ENCODE assay signal across 27 cellular contexts in genomic region chr15:68643216-68643830, GRCh38.
DNase-seq lines count a peak whose midpoint lies in the region; ATAC-seq, FAIRE-seq and TF ChIP-seq lines count a peak whose summit lies in the region.
"Had no signal": no experiment of that assay in that cellular context is flagged by ENCODE, and none has a peak within 500 bp of the region (broad histone marks: within the 10 kb centered on the region; RNA-seq: fewer than 3 reads in every experiment).

No MANE protein-coding gene starts in this region.

- WGBS in sigmoid colon, 2 donors, result 87 to 95% methylated on average over 5 of the region's 5 CpGs
- 83 to 93% (median 89%) methylated on average over 5 of the region's 5 CpGs for WGBS in small intestine, 3 donors

- peaks cover 36% of the 10 kb centered on the region for H3K4me1 ChIP-seq in RWPE2 (ENCODE audit: insufficient read depth, poor library complexity, severe bottlenecking)
- H3K4me1 ChIP-seq in sigmoid colon, result peaks cover 0 to 8% (median 1%) of the 10 kb centered on the region in 4 donors
- no peaks in the 10 kb centered on the region for H3K4me1 ChIP-seq in small intestine (ENCODE audit: control insufficient read depth in 2 of 2, insufficient read depth in 1 of 2, low read depth in 1 of 2, low read length in 1 of 2)

- no peak for DNase-seq in HFFc6
- peak; percentile 47 for DNase-seq in RWPE2 (ENCODE audit: low spot score)
- DNase-seq in islet precursor cell, result peak; percentile 85
- DNase-seq in sigmoid colon, result peak; percentile 44
- DNase-seq in small intestine, result no peak
- DNase-seq in activated CD4-positive, alpha-beta T cell treated with anti-CD3 and anti-CD28 coated beads, Interleukin-2, amount 50 U/mL, for 48 hours, result no peak
- DNase-seq in Calu3, result no peak
- DNase-seq: activated CD4-positive, alpha-beta T cell treated with anti-CD3 and anti-CD28 coated beads for 36 hours; DND-41; GOT3; left lung; NCI-H1417; NCI-H2081 treated with DMSO at 0.1 percent for 48 hours; nephron progenitor cell; PC-9; stimulated activated naive CD4-positive, alpha-beta T cell; T-helper 1 cell; thyroid gland had no signal

- ATAC-seq in RWPE2 (ENCODE audit: low read depth), result no peak
- ATAC-seq: activated CD4-positive, alpha-beta T cell treated with anti-CD3 and anti-CD28 coated beads for 36 hours; left lung had no signal

- H3K27me3 Mint-ChIP-seq in HFFc6 (ENCODE audit: insufficient read depth) (no peaks in the 10 kb centered on the region; the same call in none of the 2 replicates), Calu3 (ENCODE audit: unreplicated experiment) (peaks cover 50% of the 10 kb centered on the region)
- H3K27me3 Mint-ChIP-seq: dendritic cell treated with granulocyte-macrophage colony-stimulating factor and Interleukin-4, amounts not matched to agents 40 ng/mL and 50 ng/mL, for 4 days had no signal

- H3K4me3 Mint-ChIP-seq in HFFc6, result no peak overlapping the region
- no peak overlapping the region for H3K4me3 Mint-ChIP-seq in Calu3 (ENCODE audit: low read depth, unreplicated experiment)
- H3K4me3 Mint-ChIP-seq: activated CD4-positive, alpha-beta T cell treated with anti-CD3 and anti-CD28 coated beads for 36 hours; activated T-helper 1 cell treated with anti-CD3 and anti-CD28 coated beads, Interleukin-12 subunit alpha, Interleukin-12 subunit beta, Interleukin-2, Interleukin-4 antibody, amounts not matched to agents 30 ng/mL and 10 ng/mL and 1 ng/mL, durations not matched to agents 14 hours and 24 hours and 36 hours; B cell; dendritic cell treated with granulocyte-macrophage colony-stimulating factor and Interleukin-4, amounts not matched to agents 40 ng/mL and 50 ng/mL, for 4 days; nephron progenitor cell had no signal

- no peak for TF ChIP-seq POLR2A in sigmoid colon (IDR thresholded peaks at IDR 0.05)

- no peak for TF ChIP-seq EP300 in sigmoid colon (IDR thresholded peaks at IDR 0.05)

- H3K4me3 ChIP-seq in RWPE2 (ENCODE audit: severe bottlenecking), result no peak overlapping the region
- H3K4me3 ChIP-seq in sigmoid colon, result no peak overlapping the region
- H3K4me3 ChIP-seq in small intestine (ENCODE audit: low read depth in 1 of 2, low read length in 2 of 2), result no peak overlapping the region
- H3K4me3 ChIP-seq: left lung, PC-9, skin epidermis, thyroid gland had no signal

- BruUV-seq in Calu3 (replicated peaks; lab: Mats Ljungman, UMichigan), result no TSS peak

- no peaks in the 10 kb centered on the region for H3K9me3 Mint-ChIP-seq in HFFc6
- H3K9me3 Mint-ChIP-seq in Calu3 (ENCODE audit: low read depth, unreplicated experiment), result no peaks in the 10 kb centered on the region
- H3K9me3 Mint-ChIP-seq: activated T-helper 1 cell treated with anti-CD3 and anti-CD28 coated beads, Interleukin-12 subunit alpha, Interleukin-12 subunit beta, Interleukin-2, Interleukin-4 antibody, amounts not matched to agents 30 ng/mL and 10 ng/mL and 1 ng/mL, durations not matched to agents 14 hours and 24 hours and 36 hours; dendritic cell treated with granulocyte-macrophage colony-stimulating factor and Interleukin-4, amounts not matched to agents 40 ng/mL and 50 ng/mL, for 4 days; nephron progenitor cell had no signal

- intact Hi-C loops in sigmoid colon (cut with DNase I), result no loop called here
- intact Hi-C loops in Calu3 (cut with micrococcal nuclease; ENCODE audit: unreplicated experiment), result no loop called here

- no peak for FAIRE-seq in small intestine (lab: Jason Lieb, UNC)
- FAIRE-seq: endothelial cell of umbilical vein, TTC549 had no signal

- TF ChIP-seq CTCF in HFFc6 (IDR thresholded peaks at IDR 0.05), result no peak
- no peak for TF ChIP-seq CTCF in RWPE2 (IDR thresholded peaks at IDR 0.05; ENCODE audit: poor library complexity, severe bottlenecking)
- no peak for TF ChIP-seq CTCF in sigmoid colon (IDR thresholded peaks at IDR 0.05)
- TF ChIP-seq CTCF in Calu3 (IDR thresholded peaks at IDR 0.05; ENCODE audit: unreplicated experiment), result no peak

- H3K27me3 ChIP-seq in RWPE2 (ENCODE audit: insufficient read depth, poor library complexity, severe bottlenecking), result no peaks in the 10 kb centered on the region
- H3K27me3 ChIP-seq in sigmoid colon, result no peaks in the 10 kb centered on the region
- H3K27me3 ChIP-seq in small intestine (ENCODE audit: control insufficient read depth in 2 of 2, insufficient read depth in 2 of 2, low read length in 2 of 2), result no peaks in the 10 kb centered on the region
- H3K27me3 ChIP-seq: brain microvascular endothelial cell, left lung, thyroid gland had no signal

- no peaks in the 10 kb centered on the region for H3K36me3 ChIP-seq in RWPE2 (ENCODE audit: low read depth)
- H3K36me3 ChIP-seq in sigmoid colon, result no peaks in the 10 kb centered on the region
- H3K36me3 ChIP-seq in small intestine (ENCODE audit: control insufficient read depth in 2 of 2, insufficient read depth in 2 of 2, low read length in 2 of 2), result no peaks in the 10 kb centered on the region
- H3K36me3 ChIP-seq: brain microvascular endothelial cell, left lung, thyroid gland had no signal

- H3K27ac ChIP-seq in RWPE2 (ENCODE audit: poor library complexity, severe bottlenecking), result peak overlapping the region; percentile 91
- H3K27ac ChIP-seq in sigmoid colon, result no peak overlapping the region
- no peak overlapping the region for H3K27ac ChIP-seq in small intestine (ENCODE audit: low read depth in 1 of 2, low read length in 1 of 2)
- H3K27ac ChIP-seq: brain microvascular endothelial cell, HL-60, left lung, PC-9, skin epidermis, thyroid gland had no signal

- H3K36me3 Mint-ChIP-seq in HFFc6 (ENCODE audit: low read depth) (no peaks in the 10 kb centered on the region), Calu3 (ENCODE audit: insufficient read depth, unreplicated experiment) (no peaks in the 10 kb centered on the region)

- CTCF ChIA-PET in Calu3 (lab: Charles Lee), result no interaction called here

- H3K4me1 Mint-ChIP-seq in HFFc6 (ENCODE audit: low read depth), result peaks cover 65% of the 10 kb centered on the region
- no peaks in the 10 kb centered on the region for H3K4me1 Mint-ChIP-seq in Calu3 (ENCODE audit: low read depth, unreplicated experiment)
- H3K4me1 Mint-ChIP-seq: activated CD4-positive, alpha-beta T cell treated with anti-CD3 and anti-CD28 coated beads for 36 hours had no signal

- H3K9me3 ChIP-seq in RWPE2 (ENCODE audit: severe bottlenecking) (no peaks in the 10 kb centered on the region), sigmoid colon (no peaks in the 10 kb centered on the region), small intestine (ENCODE audit: control insufficient read depth, low read depth) (no peaks in the 10 kb centered on the region)
- H3K9me3 ChIP-seq: left lung, thyroid gland had no signal

- H3K27ac Mint-ChIP-seq in HFFc6, result peak overlapping the region; percentile 82
- no peak overlapping the region for H3K27ac Mint-ChIP-seq in Calu3 (ENCODE audit: unreplicated experiment)
- H3K27ac Mint-ChIP-seq: activated CD4-positive, alpha-beta T cell treated with anti-CD3 and anti-CD28 coated beads for 36 hours; activated T-helper 1 cell treated with anti-CD3 and anti-CD28 coated beads, Interleukin-12 subunit alpha, Interleukin-12 subunit beta, Interleukin-2, Interleukin-4 antibody, amounts not matched to agents 30 ng/mL and 10 ng/mL and 1 ng/mL, durations not matched to agents 14 hours and 24 hours and 36 hours; B cell; dendritic cell treated with granulocyte-macrophage colony-stimulating factor and Interleukin-4, amounts not matched to agents 40 ng/mL and 50 ng/mL, for 4 days; nephron progenitor cell; progenitor cell of endocrine pancreas had no signal

Comparison
In these comparisons a context has a peak if more than half of its experiments do, and no peak if none do; other contexts are left out.
1. DNase-seq: peak in RWPE2 (single experiment), islet precursor cell (single experiment) and sigmoid colon (single experiment); none in HFFc6 (single experiment), small intestine (single experiment), activated CD4-positive, alpha-beta T cell treated with anti-CD3 and anti-CD28 coated beads, Interleukin-2, amount 50 U/mL, for 48 hours (0 of 2) and Calu3 (single experiment).